15 cellular contexts compared by ENCODE assay signal in the genomic region with DNA sequence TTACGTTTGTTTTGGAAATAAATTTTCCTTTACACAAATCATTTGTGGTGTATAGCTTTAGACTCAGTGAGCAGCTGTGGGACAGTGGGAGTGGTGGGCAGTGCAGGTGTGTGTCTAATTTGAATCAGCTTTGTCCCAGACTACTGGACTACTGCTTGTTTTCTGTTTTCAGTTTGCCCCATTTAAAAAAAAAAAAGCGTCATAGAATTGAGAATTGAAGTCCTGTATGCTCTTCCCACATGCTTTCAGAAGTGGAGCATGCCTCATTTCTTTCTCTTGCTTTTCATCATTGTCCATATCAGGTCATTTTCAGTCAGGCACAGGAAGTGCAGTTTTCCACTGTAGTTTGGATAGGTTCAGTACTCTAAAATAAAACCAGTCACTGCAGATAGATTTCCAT.
A peak's percentile ranks its signal among the peaks of the same experiment; 100 is the strongest.
DNase-seq lines count a peak whose midpoint lies in the region; ATAC-seq, FAIRE-seq and TF ChIP-seq lines count a peak whose summit lies in the region.
"Had no signal": no experiment of that assay in that cellular context is flagged by ENCODE, and none has a peak within 500 bp of the region (broad histone marks: within the 10 kb centered on the region; RNA-seq: fewer than 3 reads in every experiment).

No MANE protein-coding gene starts in this region.

- no TSS peak for BruUV-seq in IMR-90 (replicated peaks; lab: Mats Ljungman, UMichigan)

- H2BK120ac ChIP-seq in IMR-90 (ENCODE audit: low read depth, low read length): no peak overlapping the region

- TF ChIP-seq POLR2A in IMR-90 (IDR thresholded peaks at IDR 0.05; ENCODE audit: low read depth, low read length) (no peak), right lobe of liver (IDR thresholded peaks at IDR 0.05) (no peak), spleen (IDR thresholded peaks at IDR 0.05) (no peak)

- ATAC-seq in GM18498 (IDR thresholded peaks at IDR 0.05; ENCODE audit: unreplicated experiment): peak; percentile 72
- ATAC-seq in HG02759 (IDR thresholded peaks at IDR 0.05; ENCODE audit: unreplicated experiment): peak; percentile 74
- ATAC-seq in IMR-90 (ENCODE audit: low read depth): peak; percentile 35
- no peak for ATAC-seq in right lobe of liver
- ATAC-seq: HCT116, left cardiac atrium, WTC11 had no signal

- no peak overlapping the region for H2BK5ac ChIP-seq in IMR-90 (ENCODE audit: low read depth, low read length, poor library complexity, severe bottlenecking)

- 0 out of 2 replicates have a peak, but pooled peaks cover 4% of the 10 kb centered on the region for H3K9me1 ChIP-seq in IMR-90 (ENCODE audit: insufficient read depth, low read length)

- no peak overlapping the region for H3K9ac ChIP-seq in IMR-90 (ENCODE audit: low read depth, low read length)

- dilution Hi-C loops in IMR-90 (cut with HindIII; ENCODE audit: low sequenced_read_pairs, unreplicated experiment): no loop called here

- no peak overlapping the region for H3K56ac ChIP-seq in IMR-90 (ENCODE audit: extremely low read depth, insufficient read depth, low read length)

- H3K36me3 ChIP-seq in IMR-90 (ENCODE audit: control insufficient read depth, insufficient read depth, low read length): peaks cover 33% of the 10 kb centered on the region
- peaks cover 7 to 61% (median 30%) of the 10 kb centered on the region in 4 donors for H3K36me3 ChIP-seq in right lobe of liver
- peaks cover 0 to 85% (median 51%) of the 10 kb centered on the region in 6 donors for H3K36me3 ChIP-seq in spleen

- no peak overlapping the region for H4K8ac ChIP-seq in IMR-90 (ENCODE audit: low read depth in 2 of 2, low read length in 2 of 2)

- H2BK15ac ChIP-seq in IMR-90 (ENCODE audit: low read depth, low read length): no peak overlapping the region

- TF ChIP-seq RAD21 in IMR-90 (IDR thresholded peaks at IDR 0.05; ENCODE audit: low read length): no peak

- DNase-seq in GM19239 (ENCODE audit: insufficient read length, low spot score): no peak
- DNase-seq in IMR-90: no peak
- no peak for DNase-seq in right lobe of liver
- no peak for DNase-seq in DMS153 (lab: John Stamatoyannopoulos, UW)
- DNase-seq in spleen: no peak
- DNase-seq in NCI-H2171 treated with DMSO at 0.1 percent for 48 hours (lab: John Stamatoyannopoulos, UW): no peak
- DNase-seq: foreskin melanocyte, left cardiac atrium, nephron progenitor cell had no signal

- FAIRE-seq in GM19239 (lab: Jason Lieb, UNC): peak; percentile 86
- FAIRE-seq: K562 had no signal

- no peak overlapping the region for H2AFZ ChIP-seq in IMR-90 (replicated peaks; ENCODE audit: low read length, poor library complexity)

- no peaks in the 10 kb centered on the region for H3K27me3 ChIP-seq in IMR-90 (ENCODE audit: control insufficient read depth, insufficient read depth, low read length)
- H3K27me3 ChIP-seq in right lobe of liver: no peaks in the 10 kb centered on the region
- H3K27me3 ChIP-seq in spleen (replicated peaks in 1 of 7): no peaks in the 10 kb centered on the region

- peaks cover 16 to 37% of the 10 kb centered on the region in 2 experiments for H3K79me1 ChIP-seq in IMR-90 (ENCODE audit: low read depth in 1 of 2, low read length in 2 of 2)

- H4K20me1 ChIP-seq in IMR-90 (ENCODE audit: insufficient read depth, low read length): peaks cover 19% of the 10 kb centered on the region; the same call in 1 of the 2 replicates

- H3K23ac ChIP-seq in IMR-90 (ENCODE audit: low read depth, low read length): no peak overlapping the region

- H3K4me1 ChIP-seq in IMR-90 (ENCODE audit: control insufficient read depth, insufficient read depth, low read length) (0 out of 2 replicates have a peak, but pooled peaks cover 2% of the 10 kb centered on the region), right lobe of liver (no peaks in the 10 kb centered on the region), spleen (peaks cover 7 to 63% (median 23%) of the 10 kb centered on the region in 6 donors)

- no peak overlapping the region for H3K18ac ChIP-seq in IMR-90 (ENCODE audit: low read depth, low read length)

- no peak overlapping the region for H3K4me3 ChIP-seq in IMR-90 (ENCODE audit: insufficient read depth, low read depth, low read length)
- H3K4me3 ChIP-seq in right lobe of liver: no peak overlapping the region
- H3K4me3 ChIP-seq in spleen: no peak overlapping the region
- H3K4me3 ChIP-seq: K562 had no signal

- no CpG with 5 or more reads among the region's 2 CpGs for WGBS in IMR-90 (ENCODE audit: extremely low coverage in 2 of 2, insufficient read length in 1 of 2), 2 experiments
- WGBS in right lobe of liver (ENCODE audit: insufficient coverage, low coverage, low lambda C conversion rate, missing lambda C conversion rate): 73% methylated on average over 2 of the region's 2 CpGs
- 75 to 87% (median 81%) methylated on average over 2 of the region's 2 CpGs for WGBS in spleen, 5 donors

- POLR2A ChIA-PET in IMR-90 (lab: Charles Lee; ENCODE audit: unreplicated experiment): no interaction called here

- H4K5ac ChIP-seq in IMR-90 (ENCODE audit: low read depth, low read length): no peak overlapping the region

- in situ Hi-C loops in IMR-90 (cut with MboI; ENCODE audit: low sequenced_read_pairs): no loop called here

- no peak overlapping the region for H3K14ac ChIP-seq in IMR-90 (replicated peaks; ENCODE audit: low read depth, low read length)

- no peak overlapping the region for H2BK20ac ChIP-seq in IMR-90 (ENCODE audit: low read depth, low read length)

- H2AK5ac ChIP-seq in IMR-90 (ENCODE audit: low read depth, low read length): no peak overlapping the region

- H4K91ac ChIP-seq in IMR-90 (ENCODE audit: insufficient read depth, low read depth, low read length): no peak overlapping the region

- H3K4ac ChIP-seq in IMR-90 (ENCODE audit: low read depth, low read length): no peak overlapping the region

- intact Hi-C loops in IMR-90 (cut with micrococcal nuclease): no loop called here
- intact Hi-C loops in right lobe of liver (cut with DNase I): no loop called here
- intact Hi-C loops in spleen (cut with DNase I; ENCODE audit: low total_unique reads): no loop called here

- TF ChIP-seq CTCF in IMR-90 (conservative IDR thresholded peaks at IDR 0.05; ENCODE audit: low read depth, low read length) (no peak), right lobe of liver (IDR thresholded peaks at IDR 0.05) (no peak), spleen (IDR thresholded peaks at IDR 0.05 in 8 of 11, conservative IDR thresholded peaks at IDR 0.05 in 3 of 11) (no peak)

- H2AK9ac ChIP-seq in IMR-90 (replicated peaks; ENCODE audit: low read depth, low read length, poor library complexity): no peak overlapping the region

- H3K9me3 ChIP-seq in IMR-90 (ENCODE audit: control insufficient read depth, insufficient read depth, low read length) (no peaks in the 10 kb centered on the region), right lobe of liver (no peaks in the 10 kb centered on the region), spleen (no peaks in the 10 kb centered on the region)

- CTCF ChIA-PET in IMR-90 (lab: Yijun Ruan, JAX): interaction anchor here (0.5 to 0.6 kb wide), 2 partner anchors 27 to 147 kb away, joined by 4 read pairs; no protein-coding TSS in a partner anchor

- no peak overlapping the region for H3K4me2 ChIP-seq in IMR-90 (ENCODE audit: low read depth, low read length)

- H3K27ac ChIP-seq in IMR-90 (ENCODE audit: insufficient read depth, low read length): no peak overlapping the region
- no peak overlapping the region for H3K27ac ChIP-seq in right lobe of liver
- peak overlapping the region in 2 of 8 donors; percentile 27 to 47 for H3K27ac ChIP-seq in spleen
- H3K27ac ChIP-seq: C4-2B had no signal

TF ChIP-seq in IMR-90, 13 proteins besides CTCF, POLR2A, EP300 and RAD21:
- TF ChIP-seq RCOR1 (IDR thresholded peaks at IDR 0.05; ENCODE audit: insufficient replicate concordance, low read length): no peak
- TF ChIP-seq SMC3 (IDR thresholded peaks at IDR 0.05; ENCODE audit: low read depth, low read length): no peak
- no peak for TF ChIP-seq MXI1 (IDR thresholded peaks at IDR 0.05; ENCODE audit: borderline replicate concordance, low read depth, low read length)
- TF ChIP-seq, protein P1, sequence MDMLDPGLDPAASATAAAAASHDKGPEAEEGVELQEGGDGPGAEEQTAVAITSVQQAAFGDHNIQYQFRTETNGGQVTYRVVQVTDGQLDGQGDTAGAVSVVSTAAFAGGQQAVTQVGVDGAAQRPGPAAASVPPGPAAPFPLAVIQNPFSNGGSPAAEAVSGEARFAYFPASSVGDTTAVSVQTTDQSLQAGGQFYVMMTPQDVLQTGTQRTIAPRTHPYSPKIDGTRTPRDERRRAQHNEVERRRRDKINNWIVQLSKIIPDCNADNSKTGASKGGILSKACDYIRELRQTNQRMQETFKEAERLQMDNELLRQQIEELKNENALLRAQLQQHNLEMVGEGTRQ (IDR thresholded peaks at IDR 0.05; ENCODE audit: low read depth, low read length): no peak
- TF ChIP-seq FOS (IDR thresholded peaks at IDR 0.05; ENCODE audit: low read depth, low read length): no peak
- no peak for TF ChIP-seq RFX5 (IDR thresholded peaks at IDR 0.05; ENCODE audit: low read depth, low read length)
- TF ChIP-seq, protein P2, sequence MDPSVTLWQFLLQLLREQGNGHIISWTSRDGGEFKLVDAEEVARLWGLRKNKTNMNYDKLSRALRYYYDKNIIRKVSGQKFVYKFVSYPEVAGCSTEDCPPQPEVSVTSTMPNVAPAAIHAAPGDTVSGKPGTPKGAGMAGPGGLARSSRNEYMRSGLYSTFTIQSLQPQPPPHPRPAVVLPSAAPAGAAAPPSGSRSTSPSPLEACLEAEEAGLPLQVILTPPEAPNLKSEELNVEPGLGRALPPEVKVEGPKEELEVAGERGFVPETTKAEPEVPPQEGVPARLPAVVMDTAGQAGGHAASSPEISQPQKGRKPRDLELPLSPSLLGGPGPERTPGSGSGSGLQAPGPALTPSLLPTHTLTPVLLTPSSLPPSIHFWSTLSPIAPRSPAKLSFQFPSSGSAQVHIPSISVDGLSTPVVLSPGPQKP (IDR thresholded peaks at IDR 0.05; ENCODE audit: borderline replicate concordance, low read depth, low read length): no peak
- TF ChIP-seq BHLHE40 (IDR thresholded peaks at IDR 0.05; ENCODE audit: low read depth, low read length): no peak
- TF ChIP-seq MAZ (IDR thresholded peaks at IDR 0.05; ENCODE audit: borderline replicate concordance, low read depth, low read length): no peak
- no peak for TF ChIP-seq MAFK (IDR thresholded peaks at IDR 0.05; ENCODE audit: low read depth, low read length)
- TF ChIP-seq CHD1 (IDR thresholded peaks at IDR 0.05; ENCODE audit: low read depth, low read length): no peak

Comparison
In these comparisons a context has a peak if more than half of its experiments do, and no peak if none do; other contexts are left out.
1. ATAC-seq: peak in GM18498 (single experiment), HG02759 (single experiment) and IMR-90 (single experiment); none in right lobe of liver (0 of 4).